In genomic region chr1:178168535-178168934, GRCh38 we compare ENCODE assay signal across 1 cellular context.
TF ChIP-seq lines count a peak whose summit lies in the region.

No MANE protein-coding gene starts in this region.

TF ChIP-seq in HEK293, 187 proteins besides CTCF, POLR2A, EP300 and RAD21 (continued from another document):
- TF ChIP-seq TRIM28 (IDR thresholded peaks at IDR 0.05; ENCODE audit: borderline replicate concordance, low read length) = no peak
